In the genomic region with DNA sequence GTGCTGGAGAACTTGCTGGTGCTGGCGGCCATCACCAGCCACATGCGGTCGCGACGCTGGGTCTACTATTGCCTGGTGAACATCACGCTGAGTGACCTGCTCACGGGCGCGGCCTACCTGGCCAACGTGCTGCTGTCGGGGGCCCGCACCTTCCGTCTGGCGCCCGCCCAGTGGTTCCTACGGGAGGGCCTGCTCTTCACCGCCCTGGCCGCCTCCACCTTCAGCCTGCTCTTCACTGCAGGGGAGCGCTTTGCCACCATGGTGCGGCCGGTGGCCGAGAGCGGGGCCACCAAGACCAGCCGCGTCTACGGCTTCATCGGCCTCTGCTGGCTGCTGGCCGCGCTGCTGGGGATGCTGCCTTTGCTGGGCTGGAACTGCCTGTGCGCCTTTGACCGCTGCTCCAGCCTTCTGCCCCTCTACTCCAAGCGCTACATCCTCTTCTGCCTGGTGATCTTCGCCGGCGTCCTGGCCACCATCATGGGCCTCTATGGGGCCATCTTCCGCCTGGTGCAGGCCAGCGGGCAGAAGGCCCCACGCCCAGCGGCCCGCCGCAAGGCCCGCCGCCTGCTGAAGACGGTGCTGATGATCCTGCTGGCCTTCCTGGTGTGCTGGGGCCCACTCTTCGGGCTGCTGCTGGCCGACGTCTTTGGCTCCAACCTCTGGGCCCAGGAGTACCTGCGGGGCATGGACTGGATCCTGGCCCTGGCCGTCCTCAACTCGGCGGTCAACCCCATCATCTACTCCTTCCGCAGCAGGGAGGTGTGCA, we compare ENCODE assay signal across 10 cellular contexts. TPM values are rescaled to one million over a fixed set of nuclear protein-coding genes. Genes with fewer than 3 reads are reported as not detected.
DNase-seq lines count a peak whose midpoint lies in the region; ATAC-seq lines count a peak whose summit lies in the region.
"Had no signal": no experiment of that assay in that cellular context is flagged by ENCODE, and none has a peak within 500 bp of the region (broad histone marks: within the 10 kb centered on the region; RNA-seq: fewer than 3 reads in every experiment).

No MANE protein-coding gene starts in this region.

- H3K36me3 ChIP-seq in esophagus (ENCODE audit: control insufficient read depth in 2 of 2, insufficient read depth in 2 of 2, low read length in 1 of 2) (no peaks in the 10 kb centered on the region), subcutaneous abdominal adipose tissue (ENCODE audit: control insufficient read depth in 5 of 5, insufficient read depth in 5 of 5, low read length in 5 of 5) (no peaks in the 10 kb centered on the region)

- H3K4me3 ChIP-seq in esophagus (ENCODE audit: low read depth in 1 of 2, low read length in 2 of 2) (peak overlapping the region; percentile 14 to 52), subcutaneous abdominal adipose tissue (ENCODE audit: low read depth in 1 of 5, low read length in 5 of 5) (peak overlapping the region in 3 of 5 donors; percentile 9 to 49 (median 45))
- H3K4me3 ChIP-seq: A549 had no signal

- 74 to 76% methylated on average over 51 to 52 of the region's 52 CpGs for WGBS in esophagus, 2 donors

- no peak for DNase-seq in activated CD4-positive, CD25-positive, alpha-beta regulatory T cell (lab: John Stamatoyannopoulos, UW)
- peak; percentile 28 for DNase-seq in NOMO-1 treated with dmso at 0.1 percent for 144 hours (lab: John Stamatoyannopoulos, UW; ENCODE audit: unreplicated experiment)
- DNase-seq in DMS79 (lab: John Stamatoyannopoulos, UW) = no peak
- no peak for DNase-seq in GM19240 (ENCODE audit: insufficient read length, low spot score)
- no peak for DNase-seq in NCI-H1930 (lab: John Stamatoyannopoulos, UW)

- H3K27ac ChIP-seq in esophagus (ENCODE audit: low read depth in 2 of 2, low read length in 1 of 2) (peak overlapping the region; percentile 29 to 34), subcutaneous abdominal adipose tissue (ENCODE audit: low read depth, low read length) (no peak overlapping the region)

- peak; percentile 9 to 10 for ATAC-seq in activated CD4-positive, CD25-positive, alpha-beta regulatory T cell treated with anti-CD3 and anti-CD28 coated beads, Interleukin-2, amount 50 U/mL, for 24 hours
- ATAC-seq: A549, Panc1 had no signal

- H3K9ac ChIP-seq in subcutaneous abdominal adipose tissue (ENCODE audit: low read length in 5 of 5) = peak overlapping the region in 3 of 5 donors; percentile 23 to 58 (median 41)

- H3K4me1 ChIP-seq in esophagus (ENCODE audit: control insufficient read depth in 2 of 2, insufficient read depth in 2 of 2, low read length in 1 of 2) = peaks cover 0 to 17% of the 10 kb centered on the region in 2 donors
- peaks cover 0 to 45% (median 24%) of the 10 kb centered on the region in 5 donors for H3K4me1 ChIP-seq in subcutaneous abdominal adipose tissue (ENCODE audit: control insufficient read depth in 5 of 5, insufficient read depth in 5 of 5, low read length in 5 of 5)

- H3K27me3 ChIP-seq in esophagus (ENCODE audit: control insufficient read depth in 1 of 2, insufficient read depth in 2 of 2, low read length in 2 of 2) = no peaks in the 10 kb centered on the region
- peaks cover 0 to 6% (median 2%) of the 10 kb centered on the region in 5 donors for H3K27me3 ChIP-seq in subcutaneous abdominal adipose tissue (ENCODE audit: control insufficient read depth in 5 of 5, insufficient read depth in 4 of 5, low read length in 5 of 5)

- no peaks in the 10 kb centered on the region for H3K9me3 ChIP-seq in esophagus (ENCODE audit: control insufficient read depth in 2 of 2, insufficient read depth in 1 of 2, low read depth in 1 of 2, low read length in 1 of 2)
- H3K9me3 ChIP-seq in subcutaneous abdominal adipose tissue (ENCODE audit: control insufficient read depth in 5 of 5, low read length in 5 of 5) = no peaks in the 10 kb centered on the region
- H3K9me3 ChIP-seq: A549 had no signal

RNA-seq across cellular contexts. Expression of a gene that starts 0.6 kb away (rescaled TPM):
- 1 to 10 TPM; 1.5 to 2.4 TPM for polyA plus RNA-seq in esophagus

RNA-seq across cellular contexts. Expression of a gene that starts 6.6 kb away (rescaled TPM):
- polyA plus RNA-seq in esophagus = 10 to 100 TPM; 23.9 to 24.9 TPM

RNA-seq across cellular contexts. Expression of a gene that starts 43.3 kb away (rescaled TPM):
- polyA plus RNA-seq in esophagus = 100 to 1,000 TPM; 118 to 135 TPM

RNA-seq across cellular contexts. Expression of a gene that starts 45.3 kb away (rescaled TPM):
- polyA plus RNA-seq in esophagus = under 1 TPM; 0.06 to 0.16 TPM
